In genomic region chr18:24695168-24695567, GRCh38 we compare ENCODE assay signal across 13 cellular contexts.
"Had no signal": no experiment of that assay in that cellular context is flagged by ENCODE, and none has a peak within 500 bp of the region (broad histone marks: within the 10 kb centered on the region; RNA-seq: fewer than 3 reads in every experiment).

No MANE protein-coding gene starts in this region.

- H3K36me3 ChIP-seq: cardiac muscle cell, gastrocnemius medialis, pancreas, upper lobe of left lung had no signal

- DNase-seq: activated CD4-positive, alpha-beta memory T cell treated with anti-CD3 and anti-CD28 coated beads, Interleukin-2, amount 10 ng/mL, durations not matched to agents 7 days and 5 days; activated CD4-positive, alpha-beta T cell treated with anti-CD3 and anti-CD28 coated beads for 36 hours; activated gamma-delta T cell treated with Interleukin-2 at 50 U/mL for 16 hours; activated T-cell treated with anti-CD3 and anti-CD28 coated beads, Interleukin-2, amount 50 U/mL, for 48 hours; effector CD4-positive, alpha-beta T cell; gastrocnemius medialis; pancreas; stimulated activated CD4-positive, alpha-beta T cell treated with anti-CD3 and anti-CD28 coated beads, Interleukin-4, amount 100 ng/mL, for 1 hour; stimulated activated CD8-positive, alpha-beta memory T cell treated with anti-CD3 and anti-CD28 coated beads, Interleukin-4, amount 100 ng/mL, for 48 hours; T1000; upper lobe of left lung had no signal

- H3K4me3 ChIP-seq: cardiac muscle cell, gastrocnemius medialis, pancreas, upper lobe of left lung had no signal

- H3K27me3 ChIP-seq: cardiac muscle cell, gastrocnemius medialis, pancreas, upper lobe of left lung had no signal

- H3K9me3 ChIP-seq: gastrocnemius medialis, pancreas had no signal

- H3K27ac ChIP-seq: cardiac muscle cell, gastrocnemius medialis, pancreas, upper lobe of left lung, VCaP had no signal

- H3K4me1 ChIP-seq: gastrocnemius medialis, pancreas, upper lobe of left lung had no signal
